In the genomic region with DNA sequence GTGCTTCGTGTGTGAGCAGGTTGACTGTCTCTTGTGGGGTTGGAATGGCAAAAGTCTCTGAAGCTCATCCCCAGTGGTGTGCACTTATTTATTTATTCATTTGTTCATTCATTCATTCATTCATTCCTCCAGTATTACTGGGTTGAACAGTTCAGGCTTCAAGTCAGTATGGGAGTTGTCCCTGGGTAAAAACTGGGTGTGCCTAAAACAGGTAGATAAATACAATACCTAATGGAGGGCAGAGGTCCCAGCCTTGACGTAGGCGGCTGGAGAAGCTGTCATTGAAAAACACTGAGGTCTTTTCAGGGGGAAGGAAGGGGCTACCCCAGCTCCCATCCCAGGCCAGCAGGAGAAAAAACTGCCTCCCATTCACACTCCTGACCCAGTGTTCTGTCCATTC, we compare ENCODE assay signal across 10 cellular contexts. TPM values are rescaled to one million over a fixed set of nuclear protein-coding genes. Genes with fewer than 3 reads are reported as not detected.
"Had no signal": no experiment of that assay in that cellular context is flagged by ENCODE, and none has a peak within 500 bp of the region (broad histone marks: within the 10 kb centered on the region; RNA-seq: fewer than 3 reads in every experiment).

No MANE protein-coding gene starts in this region.

- H3K9ac ChIP-seq: GM23248 had no signal

- H3K4me3 ChIP-seq: GM23248, HAP-1, K562 had no signal

- ATAC-seq: HCT116, K562 had no signal

- H3K36me3 ChIP-seq: HAP-1 had no signal

- FAIRE-seq: HTR-8/SVneo, K562 had no signal

- H3K4me3 Mint-ChIP-seq: HFFc6 had no signal

- DNase-seq: GM23248, GOT3, H7, HFFc6, IMR-90 had no signal

- H3K4me1 ChIP-seq: HAP-1 had no signal

- H3K27ac Mint-ChIP-seq: HFFc6 had no signal

- H3K27ac ChIP-seq: GM23248 had no signal

- H2AFZ ChIP-seq: GM23248 had no signal

RNA-seq across cellular contexts. Expression of a gene that starts 26.9 kb away (rescaled TPM):
- total RNA-seq: GM23248, HFFc6, HT-29, IMR-90, K562 had no signal
- polyA plus RNA-seq: GM23248, IMR-90, K562 had no signal
